In genomic region chr11:77126156-77126775, GRCh38 we compare ENCODE assay signal across 15 cellular contexts. TPM values are rescaled to one million over a fixed set of nuclear protein-coding genes. Genes with fewer than 3 reads are reported as not detected.
DNase-seq lines count a peak whose midpoint lies in the region; ATAC-seq lines count a peak whose summit lies in the region.
"Had no signal": no experiment of that assay in that cellular context is flagged by ENCODE, and none has a peak within 500 bp of the region (broad histone marks: within the 10 kb centered on the region; RNA-seq: fewer than 3 reads in every experiment).

No MANE protein-coding gene starts in this region.

- intact Hi-C loops in right cardiac atrium (cut with DNase I), result loop anchor here in 3 of 4 donors (2.0 to 10.0 kb wide), 4 partner anchors 61 to 421 kb away; no protein-coding TSS in a partner anchor
- intact Hi-C loops in Right ventricle myocardium inferior (cut with DNase I), result loop anchor here (5.0 kb wide), 1 partner anchor 421 kb away; no protein-coding TSS in a partner anchor

- H3K27me3 ChIP-seq in right cardiac atrium (ENCODE audit: control insufficient read depth, insufficient read depth), result no peaks in the 10 kb centered on the region
- no peaks in the 10 kb centered on the region for H3K27me3 ChIP-seq in NT2/D1 (ENCODE audit: insufficient read depth, insufficient read length)
- H3K27me3 ChIP-seq in iPS-20b (ENCODE audit: insufficient read depth, low read length), result no peaks in the 10 kb centered on the region; the same call in 1 of the 2 replicates
- H3K27me3 ChIP-seq: gastrocnemius medialis, tibial artery had no signal

- peaks cover 2% of the 10 kb centered on the region for H3K4me1 ChIP-seq in right cardiac atrium (ENCODE audit: control insufficient read depth, insufficient read depth, low read length)
- peaks cover 16% of the 10 kb centered on the region for H3K4me1 ChIP-seq in NT2/D1 (ENCODE audit: insufficient read depth, insufficient read length)
- H3K4me1 ChIP-seq in iPS-20b (ENCODE audit: insufficient read depth, low read length), result peaks cover 4% of the 10 kb centered on the region; the same call in 1 of the 2 replicates

- no peak overlapping the region for H3K4me3 ChIP-seq in right cardiac atrium (ENCODE audit: low read length)
- H3K4me3 ChIP-seq in NT2/D1 (ENCODE audit: insufficient read length, low read depth), result no peak overlapping the region
- H3K4me3 ChIP-seq in iPS-20b (ENCODE audit: low read length), result peak overlapping the region; percentile 65; the same call in 1 of the 2 replicates

- H3K36me3 ChIP-seq in NT2/D1 (ENCODE audit: insufficient read depth, insufficient read length, low read length) (peaks cover 5% of the 10 kb centered on the region), iPS-20b (ENCODE audit: insufficient read depth, low read depth, low read length) (0 out of 2 replicates have a peak, but pooled peaks cover 6% of the 10 kb centered on the region)
- H3K36me3 ChIP-seq: gastrocnemius medialis had no signal

- H3K9me3 ChIP-seq in right cardiac atrium (ENCODE audit: control insufficient read depth, low read length) (no peaks in the 10 kb centered on the region), NT2/D1 (ENCODE audit: insufficient read depth, low read length) (no peaks in the 10 kb centered on the region), iPS-20b (ENCODE audit: insufficient read depth, low read depth, low read length) (no peaks in the 10 kb centered on the region)
- H3K9me3 ChIP-seq: gastrocnemius medialis, tibial artery had no signal

- 72% methylated on average over 17 of the region's 17 CpGs for WGBS in right cardiac atrium

- H3K9ac ChIP-seq in NT2/D1 (ENCODE audit: insufficient read length, low read depth) (peak overlapping the region; percentile 42), iPS-20b (ENCODE audit: low read depth, low read length) (no peak overlapping the region)

- DNase-seq in right cardiac atrium (peak in 2 of 3 donors; percentile 29 to 42), Right ventricle myocardium inferior (ENCODE audit: missing footprints) (no peak), NT2/D1 (ENCODE audit: low read depth, low spot score) (no peak), D341Med (ENCODE audit: low spot score) (no peak), hippocampal formation (lab: John Stamatoyannopoulos, UW) (no peak), NCI-H2081 treated with DMSO at 0.1 percent for 48 hours (lab: John Stamatoyannopoulos, UW) (no peak), epidermal melanocyte (ENCODE audit: insufficient read length, low spot score) (no peak)
- DNase-seq: gastrocnemius medialis, NCI-H1436 treated with DMSO at 0.1 percent for 48 hours, SIG-M5, tibial artery had no signal

- H3K27ac ChIP-seq in right cardiac atrium (ENCODE audit: low read length) (no peak overlapping the region), iPS-20b (ENCODE audit: low read length) (no peak overlapping the region)
- H3K27ac ChIP-seq: gastrocnemius medialis, tibial artery had no signal

- ATAC-seq in right cardiac atrium (no peak), Right ventricle myocardium inferior (no peak)

RNA-seq across cellular contexts. Expression of gene MYO7A, which starts 1.8 kb away (rescaled TPM):
- total RNA-seq in right cardiac atrium (1 to 10 TPM; 5.7 to 8.6 (median 6.8) TPM), Right ventricle myocardium inferior (7.0 TPM)
- 2.4 TPM for polyA plus RNA-seq in right cardiac atrium

RNA-seq across cellular contexts. Expression of gene OMP, which starts 23.6 kb away (rescaled TPM):
- not detected for total RNA-seq in right cardiac atrium
- not detected for polyA plus RNA-seq in right cardiac atrium
- total RNA-seq in Right ventricle myocardium inferior, result not detected
- total RNA-seq: bronchial epithelial cell, gastrocnemius medialis, H4, pulmonary artery endothelial cell had no signal

RNA-seq across cellular contexts. Expression of gene CAPN5, which starts 59.5 kb away (rescaled TPM):
- total RNA-seq in right cardiac atrium, result 1 to 10 TPM; 4.6 to 6.9 (median 5.5) TPM
- polyA plus RNA-seq in right cardiac atrium, result 2.9 TPM
- 3.7 TPM for total RNA-seq in Right ventricle myocardium inferior

Comparison
In these comparisons a context has a peak if more than half of its experiments do, and no peak if none do; other contexts are left out.
1. DNase-seq: peak in right cardiac atrium (2 of 3); none in Right ventricle myocardium inferior (single experiment), NT2/D1 (single experiment), D341Med (single experiment), hippocampal formation (0 of 2), NCI-H2081 treated with DMSO at 0.1 percent for 48 hours (single experiment) and epidermal melanocyte (single experiment).